18 cellular contexts compared by ENCODE assay signal in genomic region chr6:100220543-100220942, GRCh38.
DNase-seq lines count a peak whose midpoint lies in the region; ATAC-seq and TF ChIP-seq lines count a peak whose summit lies in the region.
"Had no signal": no experiment of that assay in that cellular context is flagged by ENCODE, and none has a peak within 500 bp of the region (broad histone marks: within the 10 kb centered on the region; RNA-seq: fewer than 3 reads in every experiment).

No MANE protein-coding gene starts in this region.

- no peaks in the 10 kb centered on the region for H3K27me3 ChIP-seq in HCT116 (ENCODE audit: insufficient read depth, low read length)
- no peaks in the 10 kb centered on the region for H3K27me3 ChIP-seq in heart right ventricle
- H3K27me3 ChIP-seq: BE2C had no signal

- POLR2A ChIA-PET in HCT116 (lab: Charles Lee): no interaction called here
- POLR2A ChIA-PET in WTC11 (lab: Charles Lee): no interaction called here

- no peaks in the 10 kb centered on the region for H3K79me2 ChIP-seq in HCT116 (ENCODE audit: insufficient read depth, low read length)

- BruUV-seq in HCT116 (replicated peaks; lab: Mats Ljungman, UMichigan): no TSS peak

- no peak for TF ChIP-seq CTCF in HCT116 (IDR thresholded peaks at IDR 0.05 in 2 of 3, conservative IDR thresholded peaks at IDR 0.05 in 1 of 3; ENCODE audit: borderline replicate concordance in 1 of 3, insufficient read depth in 1 of 3, low read depth in 2 of 3, low read length in 2 of 3)
- TF ChIP-seq CTCF in WTC11 (IDR thresholded peaks at IDR 0.05): no peak
- no peak for TF ChIP-seq CTCF in osteocyte (IDR thresholded peaks at IDR 0.05)
- TF ChIP-seq CTCF in heart right ventricle (IDR thresholded peaks at IDR 0.05): no peak

- no peak for DNase-seq in HCT116 (ENCODE audit: low read depth, low spot score)
- DNase-seq in M059J (ENCODE audit: low read depth): peak; percentile 28
- no peak for DNase-seq in WTC11 (ENCODE audit: low spot score)
- DNase-seq in osteocyte (ENCODE audit: extremely low spot score, unreplicated experiment): no peak
- no peak for DNase-seq in iPS-NIHi11 (ENCODE audit: low spot score)
- DNase-seq in heart right ventricle: no peak
- DNase-seq in activated CD8-positive, alpha-beta memory T cell treated with anti-CD3 and anti-CD28 coated beads, Interleukin-2, amount 50 U/mL, for 4 hours: no peak
- DNase-seq in activated CD4-positive, alpha-beta T cell treated with anti-CD3 and anti-CD28 coated beads for 48 hours: no peak
- DNase-seq: BE2C; CD4-positive, alpha-beta memory T cell; DMS153; DMS79 treated with DMSO at 0.1 percent for 48 hours; EL; GOT3; HCEC 1CT; IMR-90 had no signal

- CTCF ChIA-PET in HCT116 (lab: Charles Lee) (no interaction called here), WTC11 (lab: Charles Lee) (no interaction called here)

- H3K9me3 Mint-ChIP-seq in WTC11: peaks cover 7% of the 10 kb centered on the region; the same call in 1 of the 2 replicates
- no peaks in the 10 kb centered on the region for H3K9me3 Mint-ChIP-seq in osteocyte (ENCODE audit: unreplicated experiment)

- H2AFZ ChIP-seq in HCT116 (ENCODE audit: low read depth, low read length, poor library complexity, severe bottlenecking): peak overlapping the region; percentile 7

- no peak overlapping the region for H3K4me2 ChIP-seq in HCT116 (ENCODE audit: low read length)
- H3K4me2 ChIP-seq: A549 had no signal

- 75 to 79% methylated on average over 4 of the region's 4 CpGs for WGBS in heart right ventricle, 2 donors

- H3K36me3 Mint-ChIP-seq in WTC11: no peaks in the 10 kb centered on the region
- no peaks in the 10 kb centered on the region for H3K36me3 Mint-ChIP-seq in osteocyte (ENCODE audit: unreplicated experiment)
- H3K36me3 Mint-ChIP-seq: CD4-positive, alpha-beta memory T cell had no signal

- no peak overlapping the region for H3K4me3 ChIP-seq in HCT116 (replicated peaks in 1 of 2; ENCODE audit: low read depth in 1 of 2, low read length in 2 of 2)
- H3K4me3 ChIP-seq in heart right ventricle: no peak overlapping the region
- H3K4me3 ChIP-seq: A549 had no signal

- intact Hi-C loops in HCT116 (cut with micrococcal nuclease) (no loop called here), heart right ventricle (cut with DNase I) (no loop called here)

- 0 out of 2 replicates have a peak, but pooled peaks have one; percentile 36 for ATAC-seq in HCT116
- peak; percentile 46 for ATAC-seq in WTC11
- ATAC-seq in heart right ventricle: no peak

- H3K27me3 Mint-ChIP-seq in WTC11 (ENCODE audit: low read depth): no peaks in the 10 kb centered on the region
- no peaks in the 10 kb centered on the region for H3K27me3 Mint-ChIP-seq in osteocyte (ENCODE audit: unreplicated experiment)

- TF ChIP-seq RAD21 in HCT116 (IDR thresholded peaks at IDR 0.05; ENCODE audit: low read depth): no peak

- no peaks in the 10 kb centered on the region for H3K36me3 ChIP-seq in HCT116 (ENCODE audit: control insufficient read depth in 1 of 2, insufficient read depth in 2 of 2, low read length in 2 of 2)
- no peaks in the 10 kb centered on the region for H3K36me3 ChIP-seq in heart right ventricle
- H3K36me3 ChIP-seq: BE2C had no signal

- H3K27ac Mint-ChIP-seq in WTC11: no peak overlapping the region
- peak overlapping the region; percentile 13 for H3K27ac Mint-ChIP-seq in osteocyte (ENCODE audit: unreplicated experiment)
- H3K27ac Mint-ChIP-seq: CD4-positive, alpha-beta memory T cell had no signal

- H3K9me2 ChIP-seq in HCT116 (ENCODE audit: insufficient read depth): no peaks in the 10 kb centered on the region

- TF ChIP-seq POLR2A in HCT116 (IDR thresholded peaks at IDR 0.05; ENCODE audit: borderline replicate concordance, extremely low read depth, insufficient read depth, insufficient read length): no peak

- H3K4me1 Mint-ChIP-seq in WTC11 (0 out of 2 replicates have a peak, but pooled peaks cover 4% of the 10 kb centered on the region), osteocyte (ENCODE audit: unreplicated experiment) (peaks cover 47% of the 10 kb centered on the region)
- H3K4me1 Mint-ChIP-seq: CD4-positive, alpha-beta memory T cell had no signal

- H3K27ac ChIP-seq in HCT116 (ENCODE audit: low read depth, low read length) (no peak overlapping the region), heart right ventricle (no peak overlapping the region)
- H3K27ac ChIP-seq: A549, C4-2B had no signal

- no peaks in the 10 kb centered on the region for H3K4me1 ChIP-seq in HCT116 (ENCODE audit: control insufficient read depth in 1 of 2, insufficient read depth in 2 of 2, low read length in 2 of 2)
- no peaks in the 10 kb centered on the region for H3K4me1 ChIP-seq in heart right ventricle
- H3K4me1 ChIP-seq: BE2C had no signal

- no peak overlapping the region for H3K4me3 Mint-ChIP-seq in WTC11
- no peak overlapping the region for H3K4me3 Mint-ChIP-seq in osteocyte (ENCODE audit: unreplicated experiment)
- H3K4me3 Mint-ChIP-seq: CD4-positive, alpha-beta memory T cell had no signal

- no peaks in the 10 kb centered on the region for H4K20me1 ChIP-seq in HCT116 (ENCODE audit: insufficient read depth)

- H3K9me3 ChIP-seq in HCT116 (ENCODE audit: control insufficient read depth in 1 of 2, insufficient read depth in 1 of 2, low read depth in 1 of 2, low read length in 2 of 2) (no peaks in the 10 kb centered on the region), heart right ventricle (peaks cover 0 to 3% (median 0%) of the 10 kb centered on the region in 11 donors)
- H3K9me3 ChIP-seq: A549, BE2C had no signal

- RAD21 ChIA-PET in HCT116 (lab: Charles Lee; ENCODE audit: low non-redundant PET in 1 of 2, low total read pairs in 2 of 2, uncharacterized antibody in 2 of 2, unreplicated experiment in 2 of 2): no interaction called here

- H3K9ac ChIP-seq in HCT116 (ENCODE audit: low read length): no peak overlapping the region

TF ChIP-seq in HCT116, 20 proteins besides CTCF, POLR2A, EP300 and RAD21 (continues in another document):
- TF ChIP-seq ZBTB33 (IDR thresholded peaks at IDR 0.05; ENCODE audit: extremely low read depth, insufficient replicate concordance, low read length): no peak
- TF ChIP-seq EZH2phosphoT487 (IDR thresholded peaks at IDR 0.05; ENCODE audit: borderline replicate concordance): no peak
- TF ChIP-seq SP1 (IDR thresholded peaks at IDR 0.05; ENCODE audit: low read depth): no peak
- no peak for TF ChIP-seq ELF1 (IDR thresholded peaks at IDR 0.05; ENCODE audit: borderline replicate concordance, low read depth)
- TF ChIP-seq SIN3A (IDR thresholded peaks at IDR 0.05; ENCODE audit: low read depth): no peak
- no peak for TF ChIP-seq ZFX (IDR thresholded peaks at IDR 0.05)
- no peak for TF ChIP-seq JUND (IDR thresholded peaks at IDR 0.05)
- TF ChIP-seq EZH2 (IDR thresholded peaks at IDR 0.05): no peak
- TF ChIP-seq FOSL1 (IDR thresholded peaks at IDR 0.05; ENCODE audit: low read depth): no peak
- TF ChIP-seq ZNF274 (IDR thresholded peaks at IDR 0.05; ENCODE audit: low read depth, low read length): no peak
- TF ChIP-seq MAX (IDR thresholded peaks at IDR 0.05): no peak

TF ChIP-seq in WTC11, 78 proteins besides CTCF, POLR2A, EP300 and RAD21 (continues in another document):
- TF ChIP-seq ZNF281 (CRISPR knock-in tag; IDR thresholded peaks at IDR 0.05) (no peak), TP53 (CRISPR knock-in tag; IDR thresholded peaks at IDR 0.05) (no peak), ZNF219 (CRISPR knock-in tag; IDR thresholded peaks at IDR 0.05; ENCODE audit: borderline replicate concordance) (no peak), NR2C2 (CRISPR knock-in tag; IDR thresholded peaks at IDR 0.05) (no peak), ZNF263 (CRISPR knock-in tag; IDR thresholded peaks at IDR 0.05; ENCODE audit: low read depth) (no peak), ZNF512 (CRISPR knock-in tag; IDR thresholded peaks at IDR 0.05; ENCODE audit: borderline replicate concordance) (no peak), NFE2L1 (CRISPR knock-in tag; IDR thresholded peaks at IDR 0.05) (no peak), ELF4 (CRISPR knock-in tag; IDR thresholded peaks at IDR 0.05; ENCODE audit: low read depth) (no peak), ATF3 (CRISPR knock-in tag; conservative IDR thresholded peaks at IDR 0.05) (no peak)

Comparison
In these comparisons a context has a peak if more than half of its experiments do, and no peak if none do; other contexts are left out.
1. ATAC-seq: peak in HCT116 (single experiment) and WTC11 (single experiment); none in heart right ventricle (0 of 8).